38 cellular contexts compared by ENCODE assay signal in genomic region chr22:39007177-39007576, GRCh38. TPM values are rescaled to one million over a fixed set of nuclear protein-coding genes. Genes with fewer than 3 reads are reported as not detected.
"Had no signal": no experiment of that assay in that cellular context is flagged by ENCODE, and none has a peak within 500 bp of the region (broad histone marks: within the 10 kb centered on the region; RNA-seq: fewer than 3 reads in every experiment).

No MANE protein-coding gene starts in this region.

- H3K9me3 Mint-ChIP-seq: activated naive CD4-positive, alpha-beta T cell treated with anti-CD3 and anti-CD28 coated beads for 36 hours; activated naive CD4-positive, alpha-beta T cell treated with anti-CD3 and anti-CD28 coated beads, Interleukin-2, amount 10 ng/mL, durations not matched to agents 7 days and 5 days; activated naive CD4-positive, alpha-beta T cell treated with anti-CD3 and anti-CD28 coated beads, Interleukin-2, amount 50 U/mL, for 24 hours; activated naive CD4-positive, alpha-beta T cell treated with anti-CD3 and anti-CD28 coated beads, Interleukin-2, amount 50 U/mL, for 72 hours; activated naive CD8-positive, alpha-beta T cell treated with anti-CD3 and anti-CD28 coated beads for 36 hours; activated naive CD8-positive, alpha-beta T cell treated with anti-CD3 and anti-CD28 coated beads, Interleukin-2, amount 10 ng/mL, durations not matched to agents 7 days and 5 days; activated naive CD8-positive, alpha-beta T cell treated with anti-CD3 and anti-CD28 coated beads, Interleukin-2, amount 50 U/mL, for 24 hours; activated T-cell treated with anti-CD3 and anti-CD28 coated beads, Interleukin-2, amount 50 U/mL, for 24 hours; activated T-cell treated with anti-CD3 and anti-CD28 coated beads, Interleukin-2, amount 50 U/mL, for 4 hours; activated T-cell treated with anti-CD3 and anti-CD28 coated beads, Interleukin-2, amount 50 U/mL, for 72 hours; activated T-helper 1 cell treated with anti-CD3 and anti-CD28 coated beads, Interleukin-12 subunit alpha, Interleukin-12 subunit beta, Interleukin-2, Interleukin-4 antibody, amounts not matched to agents 30 ng/mL and 10 ng/mL and 1 ng/mL, durations not matched to agents 14 hours and 24 hours and 36 hours; activated T-helper 17 cell treated with anti-CD3 and anti-CD28 coated beads, Interleukin-2, amount 50 U/mL, for 72 hours; activated T-helper 2 cell treated with anti-CD3 and anti-CD28 coated beads, Interferon-gamma antibody, Interleukin-2, Interleukin-4, amounts not matched to agents 10 μg/mL and 5 μg/mL and 100 μg/mL, durations not matched to agents 14 hours and 24 hours and 36 hours; central memory CD8-positive, alpha-beta T cell had no signal

- H3K36me3 Mint-ChIP-seq: activated naive CD4-positive, alpha-beta T cell treated with anti-CD3 and anti-CD28 coated beads, Interleukin-2, amount 10 ng/mL, durations not matched to agents 7 days and 5 days; activated naive CD4-positive, alpha-beta T cell treated with anti-CD3 and anti-CD28 coated beads, Interleukin-2, amount 50 U/mL, for 24 hours; activated naive CD4-positive, alpha-beta T cell treated with anti-CD3 and anti-CD28 coated beads, Interleukin-2, amount 50 U/mL, for 72 hours; activated naive CD8-positive, alpha-beta T cell; activated naive CD8-positive, alpha-beta T cell treated with anti-CD3 and anti-CD28 coated beads for 36 hours; activated naive CD8-positive, alpha-beta T cell treated with anti-CD3 and anti-CD28 coated beads, Interleukin-2, amount 10 ng/mL, durations not matched to agents 7 days and 5 days; brain had no signal

- H3K36me3 ChIP-seq: adrenal gland, ascending aorta, brain microvascular endothelial cell, breast epithelium, cardiac muscle cell had no signal

- H3K27me3 Mint-ChIP-seq: activated naive CD4-positive, alpha-beta T cell treated with anti-CD3 and anti-CD28 coated beads, Interleukin-2, amount 50 U/mL, for 24 hours; activated naive CD8-positive, alpha-beta T cell; activated naive CD8-positive, alpha-beta T cell treated with anti-CD3 and anti-CD28 coated beads for 36 hours; activated naive CD8-positive, alpha-beta T cell treated with anti-CD3 and anti-CD28 coated beads, Interleukin-2, amount 50 U/mL, for 24 hours; activated T-cell treated with anti-CD3 and anti-CD28 coated beads, Interleukin-2, amount 50 U/mL, for 24 hours; activated T-helper 17 cell treated with anti-CD3 and anti-CD28 coated beads, Interleukin-2, amount 50 U/mL, for 72 hours; central memory CD8-positive, alpha-beta T cell had no signal

- H3K4me1 ChIP-seq: breast epithelium had no signal

- H3K4me3 Mint-ChIP-seq: activated naive CD4-positive, alpha-beta T cell treated with anti-CD3 and anti-CD28 coated beads for 36 hours; activated naive CD4-positive, alpha-beta T cell treated with anti-CD3 and anti-CD28 coated beads, Interleukin-2, amount 10 ng/mL, durations not matched to agents 7 days and 5 days; activated naive CD4-positive, alpha-beta T cell treated with anti-CD3 and anti-CD28 coated beads, Interleukin-2, amount 50 U/mL, for 24 hours; activated naive CD8-positive, alpha-beta T cell; activated naive CD8-positive, alpha-beta T cell treated with anti-CD3 and anti-CD28 coated beads for 36 hours; activated naive CD8-positive, alpha-beta T cell treated with anti-CD3 and anti-CD28 coated beads, Interleukin-2, amount 10 ng/mL, durations not matched to agents 7 days and 5 days; activated naive CD8-positive, alpha-beta T cell treated with anti-CD3 and anti-CD28 coated beads, Interleukin-2, amount 50 U/mL, for 24 hours; activated T-cell treated with anti-CD3 and anti-CD28 coated beads, Interleukin-2, amount 50 U/mL, for 24 hours; activated T-cell treated with anti-CD3 and anti-CD28 coated beads, Interleukin-2, amount 50 U/mL, for 4 hours; activated T-cell treated with anti-CD3 and anti-CD28 coated beads, Interleukin-2, amount 50 U/mL, for 72 hours; activated T-helper 1 cell treated with anti-CD3 and anti-CD28 coated beads, Interleukin-12 subunit alpha, Interleukin-12 subunit beta, Interleukin-2, Interleukin-4 antibody, amounts not matched to agents 30 ng/mL and 10 ng/mL and 1 ng/mL, durations not matched to agents 14 hours and 24 hours and 36 hours; activated T-helper 17 cell treated with anti-CD3 and anti-CD28 coated beads, Interleukin-2, amount 50 U/mL, for 72 hours; brain; central memory CD8-positive, alpha-beta T cell had no signal

- H3K9me3 ChIP-seq: adrenal gland, ascending aorta, body of pancreas, breast epithelium had no signal

- H3K27ac ChIP-seq: adrenal gland, ascending aorta, body of pancreas, brain microvascular endothelial cell, breast epithelium, cardiac muscle cell had no signal

- H3K27me3 ChIP-seq: adrenal gland, ascending aorta, body of pancreas, brain microvascular endothelial cell, breast epithelium, cardiac muscle cell had no signal

- H3K27ac Mint-ChIP-seq: activated naive CD4-positive, alpha-beta T cell treated with anti-CD3 and anti-CD28 coated beads for 36 hours; activated naive CD4-positive, alpha-beta T cell treated with anti-CD3 and anti-CD28 coated beads, Interleukin-2, amount 10 ng/mL, durations not matched to agents 7 days and 5 days; activated naive CD4-positive, alpha-beta T cell treated with anti-CD3 and anti-CD28 coated beads, Interleukin-2, amount 50 U/mL, for 72 hours; activated naive CD8-positive, alpha-beta T cell; activated naive CD8-positive, alpha-beta T cell treated with anti-CD3 and anti-CD28 coated beads for 36 hours; activated naive CD8-positive, alpha-beta T cell treated with anti-CD3 and anti-CD28 coated beads, Interleukin-2, amount 10 ng/mL, durations not matched to agents 7 days and 5 days; activated naive CD8-positive, alpha-beta T cell treated with anti-CD3 and anti-CD28 coated beads, Interleukin-2, amount 50 U/mL, for 24 hours; activated T-cell treated with anti-CD3 and anti-CD28 coated beads, Interleukin-2, amount 50 U/mL, for 24 hours; activated T-cell treated with anti-CD3 and anti-CD28 coated beads, Interleukin-2, amount 50 U/mL, for 72 hours; activated T-helper 1 cell treated with anti-CD3 and anti-CD28 coated beads, Interleukin-12 subunit alpha, Interleukin-12 subunit beta, Interleukin-2, Interleukin-4 antibody, amounts not matched to agents 30 ng/mL and 10 ng/mL and 1 ng/mL, durations not matched to agents 14 hours and 24 hours and 36 hours; activated T-helper 17 cell treated with anti-CD3 and anti-CD28 coated beads, Interleukin-2, amount 50 U/mL, for 72 hours; activated T-helper 2 cell treated with anti-CD3 and anti-CD28 coated beads, Interferon-gamma antibody, Interleukin-2, Interleukin-4, amounts not matched to agents 10 μg/mL and 5 μg/mL and 100 μg/mL, durations not matched to agents 14 hours and 24 hours and 36 hours; brain had no signal

- H3K4me3 ChIP-seq: adrenal gland, ascending aorta, body of pancreas, breast epithelium, cardiac muscle cell had no signal

- ATAC-seq: activated naive CD8-positive, alpha-beta T cell treated with anti-CD3 and anti-CD28 coated beads, Interleukin-2, amount 50 U/mL, for 24 hours; activated T-cell treated with anti-CD3 and anti-CD28 coated beads, Interleukin-2, amount 50 U/mL, for 4 hours; activated T-cell treated with anti-CD3 and anti-CD28 coated beads, Interleukin-2, amount 50 U/mL, for 72 hours; body of pancreas had no signal

- DNase-seq: activated effector memory CD4-positive, alpha-beta T cell treated with anti-CD3 and anti-CD28 coated beads, Interleukin-2, amount 50 U/mL, for 16 hours; activated effector memory CD4-positive, alpha-beta T cell treated with Interleukin-2 at 50 U/mL for 16 hours; activated gamma-delta T cell; activated gamma-delta T cell treated with Interleukin-2 at 50 U/mL for 16 hours; activated naive CD4-positive, alpha-beta T cell; activated naive CD4-positive, alpha-beta T cell treated with anti-CD3 and anti-CD28 coated beads for 36 hours; activated naive CD4-positive, alpha-beta T cell treated with anti-CD3 and anti-CD28 coated beads, Interleukin-2, amount 10 ng/mL, durations not matched to agents 7 days and 5 days; activated naive CD4-positive, alpha-beta T cell treated with anti-CD3 and anti-CD28 coated beads, Interleukin-2, amount 50 U/mL, for 16 hours; activated naive CD8-positive, alpha-beta T cell treated with anti-CD3 and anti-CD28 coated beads for 36 hours; activated naive CD8-positive, alpha-beta T cell treated with anti-CD3 and anti-CD28 coated beads, Interleukin-2, amount 10 ng/mL, durations not matched to agents 7 days and 5 days; activated naive CD8-positive, alpha-beta T cell treated with anti-CD3 and anti-CD28 coated beads, Interleukin-2, amount 50 U/mL, for 24 hours; activated T-cell treated with anti-CD3 and anti-CD28 coated beads, Interleukin-2, amount 50 U/mL, for 24 hours; activated T-cell treated with anti-CD3 and anti-CD28 coated beads, Interleukin-2, amount 50 U/mL, for 4 hours; activated T-cell treated with anti-CD3 and anti-CD28 coated beads, Interleukin-2, amount 50 U/mL, for 48 hours; activated T-cell treated with anti-CD3 and anti-CD28 coated beads, Interleukin-2, amount 50 U/mL, for 72 hours; amniotic stem cell; amygdala; anterior cingulate cortex; brain microvascular endothelial cell; caudate nucleus; cerebellar nuclear complex had no signal

RNA-seq across cellular contexts. Expression of gene APOBEC3D, which starts 13.8 kb away (rescaled TPM):
- total RNA-seq: body of pancreas, cerebellum had no signal

RNA-seq across cellular contexts. Expression of gene APOBEC3B, which starts 25.0 kb away (rescaled TPM):
- total RNA-seq: bronchial epithelial cell, cerebellum had no signal

RNA-seq across cellular contexts. Expression of gene APOBEC3A, which starts 49.8 kb away (rescaled TPM):
- total RNA-seq: activated naive CD4-positive, alpha-beta T cell treated with anti-CD3 and anti-CD28 coated beads for 36 hours; activated naive CD4-positive, alpha-beta T cell treated with anti-CD3 and anti-CD28 coated beads, Interleukin-2, amount 50 U/mL, for 72 hours; activated naive CD8-positive, alpha-beta T cell treated with anti-CD3 and anti-CD28 coated beads for 36 hours; activated naive CD8-positive, alpha-beta T cell treated with anti-CD3 and anti-CD28 coated beads, Interleukin-2, amount 10 ng/mL, durations not matched to agents 7 days and 5 days; activated T-helper 1 cell treated with anti-CD3 and anti-CD28 coated beads, Interleukin-12 subunit alpha, Interleukin-12 subunit beta, Interleukin-2, Interleukin-4 antibody, amounts not matched to agents 30 ng/mL and 10 ng/mL and 1 ng/mL, durations not matched to agents 14 hours and 24 hours and 36 hours; activated T-helper 17 cell treated with anti-CD3 and anti-CD28 coated beads, Interleukin-2, amount 50 U/mL, for 72 hours; activated T-helper 2 cell treated with anti-CD3 and anti-CD28 coated beads, Interferon-gamma antibody, Interleukin-2, Interleukin-4, amounts not matched to agents 10 μg/mL and 5 μg/mL and 100 μg/mL, durations not matched to agents 14 hours and 24 hours and 36 hours; ascending aorta; astrocyte; body of pancreas; bronchial epithelial cell; cardiac muscle cell; cerebellum; chondrocyte had no signal
